ENCODE assay signal across 1 cellular context in genomic region chr7:76108540-76109233, GRCh38.
TF ChIP-seq lines count a peak whose summit lies in the region.

No MANE protein-coding gene starts in this region.

TF ChIP-seq in HepG2, 621 proteins besides CTCF, POLR2A, EP300 and RAD21 (continued from another document and continues in another):
- no peak for TF ChIP-seq ELF4 (CRISPR knock-in tag; IDR thresholded peaks at IDR 0.05; ENCODE audit: borderline replicate concordance)
- no peak for TF ChIP-seq ARHGAP35 (CRISPR knock-in tag; IDR thresholded peaks at IDR 0.05; ENCODE audit: borderline replicate concordance)
- no peak for TF ChIP-seq HCFC1 (IDR thresholded peaks at IDR 0.05; ENCODE audit: low read depth, low read length)
- no peak for TF ChIP-seq ATF1 (CRISPR knock-in tag; IDR thresholded peaks at IDR 0.05)
- TF ChIP-seq, protein P1, sequence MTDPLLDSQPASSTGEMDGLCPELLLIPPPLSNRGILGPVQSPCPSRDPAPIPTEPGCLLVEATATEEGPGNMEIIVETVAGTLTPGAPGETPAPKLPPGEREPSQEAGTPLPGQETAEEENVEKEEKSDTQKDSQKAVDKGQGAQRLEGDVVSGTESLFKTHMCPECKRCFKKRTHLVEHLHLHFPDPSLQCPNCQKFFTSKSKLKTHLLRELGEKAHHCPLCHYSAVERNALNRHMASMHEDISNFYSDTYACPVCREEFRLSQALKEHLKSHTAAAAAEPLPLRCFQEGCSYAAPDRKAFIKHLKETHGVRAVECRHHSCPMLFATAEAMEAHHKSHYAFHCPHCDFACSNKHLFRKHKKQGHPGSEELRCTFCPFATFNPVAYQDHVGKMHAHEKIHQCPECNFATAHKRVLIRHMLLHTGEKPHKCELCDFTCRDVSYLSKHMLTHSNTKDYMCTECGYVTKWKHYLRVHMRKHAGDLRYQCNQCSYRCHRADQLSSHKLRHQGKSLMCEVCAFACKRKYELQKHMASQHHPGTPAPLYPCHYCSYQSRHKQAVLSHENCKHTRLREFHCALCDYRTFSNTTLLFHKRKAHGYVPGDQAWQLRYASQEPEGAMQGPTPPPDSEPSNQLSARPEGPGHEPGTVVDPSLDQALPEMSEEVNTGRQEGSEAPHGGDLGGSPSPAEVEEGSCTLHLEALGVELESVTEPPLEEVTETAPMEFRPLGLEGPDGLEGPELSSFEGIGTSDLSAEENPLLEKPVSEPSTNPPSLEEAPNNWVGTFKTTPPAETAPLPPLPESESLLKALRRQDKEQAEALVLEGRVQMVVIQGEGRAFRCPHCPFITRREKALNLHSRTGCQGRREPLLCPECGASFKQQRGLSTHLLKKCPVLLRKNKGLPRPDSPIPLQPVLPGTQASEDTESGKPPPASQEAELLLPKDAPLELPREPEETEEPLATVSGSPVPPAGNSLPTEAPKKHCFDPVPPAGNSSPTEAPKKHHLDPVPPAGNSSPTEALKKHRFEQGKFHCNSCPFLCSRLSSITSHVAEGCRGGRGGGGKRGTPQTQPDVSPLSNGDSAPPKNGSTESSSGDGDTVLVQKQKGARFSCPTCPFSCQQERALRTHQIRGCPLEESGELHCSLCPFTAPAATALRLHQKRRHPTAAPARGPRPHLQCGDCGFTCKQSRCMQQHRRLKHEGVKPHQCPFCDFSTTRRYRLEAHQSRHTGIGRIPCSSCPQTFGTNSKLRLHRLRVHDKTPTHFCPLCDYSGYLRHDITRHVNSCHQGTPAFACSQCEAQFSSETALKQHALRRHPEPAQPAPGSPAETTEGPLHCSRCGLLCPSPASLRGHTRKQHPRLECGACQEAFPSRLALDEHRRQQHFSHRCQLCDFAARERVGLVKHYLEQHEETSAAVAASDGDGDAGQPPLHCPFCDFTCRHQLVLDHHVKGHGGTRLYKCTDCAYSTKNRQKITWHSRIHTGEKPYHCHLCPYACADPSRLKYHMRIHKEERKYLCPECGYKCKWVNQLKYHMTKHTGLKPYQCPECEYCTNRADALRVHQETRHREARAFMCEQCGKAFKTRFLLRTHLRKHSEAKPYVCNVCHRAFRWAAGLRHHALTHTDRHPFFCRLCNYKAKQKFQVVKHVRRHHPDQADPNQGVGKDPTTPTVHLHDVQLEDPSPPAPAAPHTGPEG (CRISPR knock-in tag; IDR thresholded peaks at IDR 0.05), result 0 out of 2 replicates have a peak, but pooled peaks have one; percentile 43
- TF ChIP-seq GABPB1 (CRISPR knock-in tag; IDR thresholded peaks at IDR 0.05), result peak; percentile 46; the same call in 1 of the 2 replicates
- 0 out of 2 replicates have a peak, but pooled peaks have one; percentile 48 for TF ChIP-seq STAT6 (CRISPR knock-in tag; IDR thresholded peaks at IDR 0.05; ENCODE audit: borderline replicate concordance)
- peak; percentile 27 for TF ChIP-seq PHF5A (CRISPR knock-in tag; IDR thresholded peaks at IDR 0.05; ENCODE audit: low read depth, unreplicated experiment)
- TF ChIP-seq KLF6 (CRISPR knock-in tag; IDR thresholded peaks at IDR 0.05), result peak; percentile 76
- no peak for TF ChIP-seq PITX1 (CRISPR knock-in tag; IDR thresholded peaks at IDR 0.05)
- TF ChIP-seq, protein P2, sequence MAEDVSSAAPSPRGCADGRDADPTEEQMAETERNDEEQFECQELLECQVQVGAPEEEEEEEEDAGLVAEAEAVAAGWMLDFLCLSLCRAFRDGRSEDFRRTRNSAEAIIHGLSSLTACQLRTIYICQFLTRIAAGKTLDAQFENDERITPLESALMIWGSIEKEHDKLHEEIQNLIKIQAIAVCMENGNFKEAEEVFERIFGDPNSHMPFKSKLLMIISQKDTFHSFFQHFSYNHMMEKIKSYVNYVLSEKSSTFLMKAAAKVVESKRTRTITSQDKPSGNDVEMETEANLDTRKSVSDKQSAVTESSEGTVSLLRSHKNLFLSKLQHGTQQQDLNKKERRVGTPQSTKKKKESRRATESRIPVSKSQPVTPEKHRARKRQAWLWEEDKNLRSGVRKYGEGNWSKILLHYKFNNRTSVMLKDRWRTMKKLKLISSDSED (CRISPR knock-in tag; IDR thresholded peaks at IDR 0.05), result no peak
- TF ChIP-seq MAFK (conservative IDR thresholded peaks at IDR 0.05 in 1 of 2, IDR thresholded peaks at IDR 0.05 in 1 of 2; ENCODE audit: low read length in 2 of 2), result no peak
- TF ChIP-seq ZNF616 (CRISPR knock-in tag; IDR thresholded peaks at IDR 0.05; ENCODE audit: low read depth), result no peak
- TF ChIP-seq SRSF9 (IDR thresholded peaks at IDR 0.05; ENCODE audit: borderline replicate concordance, insufficient read depth, low read depth, low read length, poor library complexity, severe bottlenecking), result no peak
- no peak for TF ChIP-seq CHD2 (IDR thresholded peaks at IDR 0.05; ENCODE audit: low read depth, low read length)
- TF ChIP-seq ZNF605 (CRISPR knock-in tag; IDR thresholded peaks at IDR 0.05), result no peak
- TF ChIP-seq MLX (CRISPR knock-in tag; IDR thresholded peaks at IDR 0.05), result 0 out of 2 replicates have a peak, but pooled peaks have one; percentile 20
- no peak for TF ChIP-seq ZFYVE20 (CRISPR knock-in tag; IDR thresholded peaks at IDR 0.05; ENCODE audit: borderline replicate concordance, low read depth)
- TF ChIP-seq, protein P3, sequence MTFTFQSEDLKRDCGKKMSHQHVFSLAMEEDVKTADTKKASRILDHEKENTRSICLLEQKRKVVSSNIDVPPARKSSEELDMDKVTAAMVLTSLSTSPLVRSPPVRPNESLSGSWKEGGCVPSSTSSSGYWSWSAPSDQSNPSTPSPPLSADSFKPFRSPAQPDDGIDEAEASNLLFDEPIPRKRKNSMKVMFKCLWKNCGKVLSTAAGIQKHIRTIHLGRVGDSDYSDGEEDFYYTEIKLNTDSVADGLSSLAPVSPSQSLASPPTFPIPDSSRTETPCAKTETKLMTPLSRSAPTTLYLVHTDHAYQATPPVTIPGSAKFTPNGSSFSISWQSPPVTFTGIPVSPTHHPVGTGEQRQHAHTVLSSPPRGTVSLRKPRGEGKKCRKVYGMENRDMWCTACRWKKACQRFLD (CRISPR knock-in tag; IDR thresholded peaks at IDR 0.05; ENCODE audit: borderline replicate concordance), result no peak; the same call in 1 of the 2 replicates
- no peak for TF ChIP-seq ZNF552 (CRISPR knock-in tag; IDR thresholded peaks at IDR 0.05; ENCODE audit: borderline replicate concordance)
- TF ChIP-seq NR2C2 (CRISPR knock-in tag; IDR thresholded peaks at IDR 0.05; ENCODE audit: borderline replicate concordance), result peak; percentile 15; the same call in 1 of the 2 replicates
- TF ChIP-seq SKI (IDR thresholded peaks at IDR 0.05; ENCODE audit: partially characterized antibody), result no peak
- TF ChIP-seq, protein P4, sequence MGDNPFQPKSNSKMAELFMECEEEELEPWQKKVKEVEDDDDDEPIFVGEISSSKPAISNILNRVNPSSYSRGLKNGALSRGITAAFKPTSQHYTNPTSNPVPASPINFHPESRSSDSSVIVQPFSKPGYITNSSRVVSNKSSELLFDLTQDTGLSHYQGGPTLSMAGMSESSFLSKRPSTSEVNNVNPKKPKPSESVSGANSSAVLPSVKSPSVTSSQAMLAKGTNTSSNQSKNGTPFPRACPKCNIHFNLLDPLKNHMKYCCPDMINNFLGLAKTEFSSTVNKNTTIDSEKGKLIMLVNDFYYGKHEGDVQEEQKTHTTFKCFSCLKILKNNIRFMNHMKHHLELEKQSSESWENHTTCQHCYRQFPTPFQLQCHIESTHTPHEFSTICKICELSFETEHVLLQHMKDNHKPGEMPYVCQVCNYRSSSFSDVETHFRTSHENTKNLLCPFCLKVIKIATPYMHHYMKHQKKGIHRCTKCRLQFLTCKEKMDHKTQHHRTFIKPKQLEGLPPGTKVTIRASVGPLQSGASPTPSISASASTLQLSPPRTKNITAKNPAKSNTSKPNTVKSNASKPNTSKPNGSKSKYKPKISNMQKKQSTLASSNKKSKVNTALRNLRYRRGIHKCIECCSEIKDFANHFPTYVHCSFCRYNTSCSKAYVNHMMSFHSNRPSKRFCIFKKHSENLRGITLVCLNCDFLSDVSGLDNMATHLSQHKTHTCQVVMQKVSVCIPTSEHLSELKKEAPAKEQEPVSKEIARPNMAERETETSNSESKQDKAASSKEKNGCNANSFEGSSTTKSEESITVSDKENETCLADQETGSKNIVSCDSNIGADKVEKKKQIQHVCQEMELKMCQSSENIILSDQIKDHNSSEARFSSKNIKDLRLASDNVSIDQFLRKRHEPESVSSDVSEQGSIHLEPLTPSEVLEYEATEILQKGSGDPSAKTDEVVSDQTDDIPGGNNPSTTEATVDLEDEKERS (CRISPR knock-in tag; IDR thresholded peaks at IDR 0.05), result peak; percentile 47; the same call in 1 of the 2 replicates
- TF ChIP-seq ELF1 (CRISPR knock-in tag; IDR thresholded peaks at IDR 0.05), result 0 out of 2 replicates have a peak, but pooled peaks have one; percentile 23
- TF ChIP-seq NFYB (CRISPR knock-in tag; IDR thresholded peaks at IDR 0.05), result no peak
- no peak; the same call in 1 of the 2 replicates for TF ChIP-seq AHR (CRISPR knock-in tag; IDR thresholded peaks at IDR 0.05)
- peak; percentile 56 for TF ChIP-seq GATAD2A (CRISPR knock-in tag; IDR thresholded peaks at IDR 0.05)
- no peak for TF ChIP-seq ZNF275 (CRISPR knock-in tag; IDR thresholded peaks at IDR 0.05; ENCODE audit: borderline replicate concordance)
- TF ChIP-seq, protein P5, sequence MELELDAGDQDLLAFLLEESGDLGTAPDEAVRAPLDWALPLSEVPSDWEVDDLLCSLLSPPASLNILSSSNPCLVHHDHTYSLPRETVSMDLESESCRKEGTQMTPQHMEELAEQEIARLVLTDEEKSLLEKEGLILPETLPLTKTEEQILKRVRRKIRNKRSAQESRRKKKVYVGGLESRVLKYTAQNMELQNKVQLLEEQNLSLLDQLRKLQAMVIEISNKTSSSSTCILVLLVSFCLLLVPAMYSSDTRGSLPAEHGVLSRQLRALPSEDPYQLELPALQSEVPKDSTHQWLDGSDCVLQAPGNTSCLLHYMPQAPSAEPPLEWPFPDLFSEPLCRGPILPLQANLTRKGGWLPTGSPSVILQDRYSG (CRISPR knock-in tag; IDR thresholded peaks at IDR 0.05), result no peak
- no peak for TF ChIP-seq NFKB2 (CRISPR knock-in tag; IDR thresholded peaks at IDR 0.05; ENCODE audit: borderline replicate concordance)
- TF ChIP-seq, protein P6, sequence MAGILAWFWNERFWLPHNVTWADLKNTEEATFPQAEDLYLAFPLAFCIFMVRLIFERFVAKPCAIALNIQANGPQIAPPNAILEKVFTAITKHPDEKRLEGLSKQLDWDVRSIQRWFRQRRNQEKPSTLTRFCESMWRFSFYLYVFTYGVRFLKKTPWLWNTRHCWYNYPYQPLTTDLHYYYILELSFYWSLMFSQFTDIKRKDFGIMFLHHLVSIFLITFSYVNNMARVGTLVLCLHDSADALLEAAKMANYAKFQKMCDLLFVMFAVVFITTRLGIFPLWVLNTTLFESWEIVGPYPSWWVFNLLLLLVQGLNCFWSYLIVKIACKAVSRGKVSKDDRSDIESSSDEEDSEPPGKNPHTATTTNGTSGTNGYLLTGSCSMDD (CRISPR knock-in tag; IDR thresholded peaks at IDR 0.05), result no peak
- TF ChIP-seq, protein P7, sequence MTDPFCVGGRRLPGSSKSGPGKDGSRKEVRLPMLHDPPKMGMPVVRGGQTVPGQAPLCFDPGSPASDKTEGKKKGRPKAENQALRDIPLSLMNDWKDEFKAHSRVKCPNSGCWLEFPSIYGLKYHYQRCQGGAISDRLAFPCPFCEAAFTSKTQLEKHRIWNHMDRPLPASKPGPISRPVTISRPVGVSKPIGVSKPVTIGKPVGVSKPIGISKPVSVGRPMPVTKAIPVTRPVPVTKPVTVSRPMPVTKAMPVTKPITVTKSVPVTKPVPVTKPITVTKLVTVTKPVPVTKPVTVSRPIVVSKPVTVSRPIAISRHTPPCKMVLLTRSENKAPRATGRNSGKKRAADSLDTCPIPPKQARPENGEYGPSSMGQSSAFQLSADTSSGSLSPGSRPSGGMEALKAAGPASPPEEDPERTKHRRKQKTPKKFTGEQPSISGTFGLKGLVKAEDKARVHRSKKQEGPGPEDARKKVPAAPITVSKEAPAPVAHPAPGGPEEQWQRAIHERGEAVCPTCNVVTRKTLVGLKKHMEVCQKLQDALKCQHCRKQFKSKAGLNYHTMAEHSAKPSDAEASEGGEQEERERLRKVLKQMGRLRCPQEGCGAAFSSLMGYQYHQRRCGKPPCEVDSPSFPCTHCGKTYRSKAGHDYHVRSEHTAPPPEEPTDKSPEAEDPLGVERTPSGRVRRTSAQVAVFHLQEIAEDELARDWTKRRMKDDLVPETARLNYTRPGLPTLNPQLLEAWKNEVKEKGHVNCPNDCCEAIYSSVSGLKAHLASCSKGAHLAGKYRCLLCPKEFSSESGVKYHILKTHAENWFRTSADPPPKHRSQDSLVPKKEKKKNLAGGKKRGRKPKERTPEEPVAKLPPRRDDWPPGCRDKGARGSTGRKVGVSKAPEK (CRISPR knock-in tag; IDR thresholded peaks at IDR 0.05; ENCODE audit: borderline replicate concordance), result no peak
- TF ChIP-seq ZSCAN29 (CRISPR knock-in tag; conservative IDR thresholded peaks at IDR 0.05), result no peak
- no peak for TF ChIP-seq ZNF292 (CRISPR knock-in tag; IDR thresholded peaks at IDR 0.05; ENCODE audit: borderline replicate concordance, low read depth)
- 0 out of 2 replicates have a peak, but pooled peaks have one; percentile 45 for TF ChIP-seq KAT7 (CRISPR knock-in tag; IDR thresholded peaks at IDR 0.05; ENCODE audit: borderline replicate concordance)
